8 cellular contexts compared by ENCODE assay signal in genomic region chr7:28389504-28390385, GRCh38. TPM values are rescaled to one million over a fixed set of nuclear protein-coding genes. Genes with fewer than 3 reads are reported as not detected.
DNase-seq lines count a peak whose midpoint lies in the region; ATAC-seq and TF ChIP-seq lines count a peak whose summit lies in the region.

No MANE protein-coding gene starts in this region.

- DNase-seq in AML-193 (lab: John Stamatoyannopoulos, UW) (peak; percentile 57 to 66), HCT116 (ENCODE audit: low read depth, low spot score) (peak; percentile 49), NCI-H69 (lab: John Stamatoyannopoulos, UW) (peak; percentile 85), breast epithelium (ENCODE audit: low spot score in 2 of 2) (no peak), kidney glomerular epithelial cell (lab: John Stamatoyannopoulos, UW) (peak; percentile 75), tibial nerve (ENCODE audit: low spot score in 2 of 2) (peak in 1 of 2 donors; percentile 65)
- no peak for DNase-seq in effector memory CD4-positive, alpha-beta T cell
- no peak for DNase-seq in stimulated activated CD4-positive, alpha-beta T cell treated with anti-CD3 and anti-CD28 coated beads, Interleukin-12 subunit alpha, Interleukin-12 subunit beta, amount 100 ng/mL, for 4 hours

- peak; percentile 77 for ATAC-seq in HCT116

- H3K9me2 ChIP-seq in HCT116 (ENCODE audit: insufficient read depth): no peaks in the 10 kb centered on the region

- no peak for TF ChIP-seq EP300 in tibial nerve (IDR thresholded peaks at IDR 0.05)

- RAD21 ChIA-PET in HCT116 (lab: Charles Lee; ENCODE audit: low non-redundant PET in 1 of 2, low total read pairs in 2 of 2, uncharacterized antibody in 2 of 2, unreplicated experiment in 2 of 2): no interaction called here

- no peaks in the 10 kb centered on the region for H3K27me3 ChIP-seq in HCT116 (ENCODE audit: insufficient read depth, low read length)
- no peaks in the 10 kb centered on the region for H3K27me3 ChIP-seq in breast epithelium
- H3K27me3 ChIP-seq in tibial nerve: no peaks in the 10 kb centered on the region
- H3K27me3 ChIP-seq in effector memory CD4-positive, alpha-beta T cell (replicated peaks; ENCODE audit: control insufficient read depth, insufficient read depth, low read length, poor library complexity, severe bottlenecking): no peaks in the 10 kb centered on the region

- peak overlapping the region; percentile 49 for H3K4me2 ChIP-seq in HCT116 (ENCODE audit: low read length)

- BruUV-seq in HCT116 (replicated peaks; lab: Mats Ljungman, UMichigan): no TSS peak

- no peak for TF ChIP-seq POLR2A in HCT116 (IDR thresholded peaks at IDR 0.05; ENCODE audit: borderline replicate concordance, extremely low read depth, insufficient read depth, insufficient read length)
- no peak for TF ChIP-seq POLR2A in breast epithelium (IDR thresholded peaks at IDR 0.05)
- no peak for TF ChIP-seq POLR2A in tibial nerve (IDR thresholded peaks at IDR 0.05)

- H3K27ac ChIP-seq in HCT116 (ENCODE audit: low read depth, low read length) (no peak overlapping the region), breast epithelium (no peak overlapping the region), tibial nerve (peak overlapping the region in 1 of 4 donors; percentile 51)
- no peak overlapping the region for H3K27ac ChIP-seq in effector memory CD4-positive, alpha-beta T cell (ENCODE audit: insufficient read depth, low read length, poor library complexity, severe bottlenecking)

- H3K4me1 ChIP-seq in HCT116 (ENCODE audit: control insufficient read depth in 1 of 2, insufficient read depth in 2 of 2, low read length in 2 of 2): no peaks in the 10 kb centered on the region
- peaks cover 0 to 6% of the 10 kb centered on the region in 2 donors for H3K4me1 ChIP-seq in breast epithelium
- peaks cover 0 to 8% (median 0%) of the 10 kb centered on the region in 4 donors for H3K4me1 ChIP-seq in tibial nerve
- H3K4me1 ChIP-seq in effector memory CD4-positive, alpha-beta T cell (ENCODE audit: control insufficient read depth, insufficient read depth, low read length, poor library complexity, severe bottlenecking): no peaks in the 10 kb centered on the region

- H2AFZ ChIP-seq in HCT116 (ENCODE audit: low read depth, low read length, poor library complexity, severe bottlenecking): peak overlapping the region; percentile 89

- H3K9ac ChIP-seq in HCT116 (ENCODE audit: low read length): no peak overlapping the region

- WGBS in tibial nerve, 2 donors: 11 to 12% methylated on average over 14 of the region's 14 CpGs

- H3K9me3 ChIP-seq in HCT116 (ENCODE audit: control insufficient read depth in 1 of 2, insufficient read depth in 1 of 2, low read depth in 1 of 2, low read length in 2 of 2) (no peaks in the 10 kb centered on the region), breast epithelium (no peaks in the 10 kb centered on the region), tibial nerve (no peaks in the 10 kb centered on the region)
- no peaks in the 10 kb centered on the region for H3K9me3 ChIP-seq in effector memory CD4-positive, alpha-beta T cell (ENCODE audit: control insufficient read depth, low read length)

- CTCF ChIA-PET in HCT116 (lab: Charles Lee): interaction anchor here (1.3 kb wide), 1 partner anchor 18 kb away, joined by 3 read pairs; no protein-coding TSS in a partner anchor

- TF ChIP-seq CTCF in HCT116 (IDR thresholded peaks at IDR 0.05 in 2 of 3, conservative IDR thresholded peaks at IDR 0.05 in 1 of 3; ENCODE audit: borderline replicate concordance in 1 of 3, insufficient read depth in 1 of 3, low read depth in 2 of 3, low read length in 2 of 3): peak; percentile 60 to 91 (median 62)
- TF ChIP-seq CTCF in breast epithelium (IDR thresholded peaks at IDR 0.05): peak; percentile 57 to 69 (median 68)
- peak; percentile 62 to 73 (median 69) for TF ChIP-seq CTCF in tibial nerve (IDR thresholded peaks at IDR 0.05)

- H3K36me3 ChIP-seq in HCT116 (ENCODE audit: control insufficient read depth in 1 of 2, insufficient read depth in 2 of 2, low read length in 2 of 2) (no peaks in the 10 kb centered on the region), breast epithelium (no peaks in the 10 kb centered on the region), tibial nerve (no peaks in the 10 kb centered on the region)
- H3K36me3 ChIP-seq in effector memory CD4-positive, alpha-beta T cell (ENCODE audit: control insufficient read depth, insufficient read depth, low read length): no peaks in the 10 kb centered on the region

- peak; percentile 65 for TF ChIP-seq RAD21 in HCT116 (IDR thresholded peaks at IDR 0.05; ENCODE audit: low read depth)

- POLR2A ChIA-PET in HCT116 (lab: Charles Lee): no interaction called here

- H4K20me1 ChIP-seq in HCT116 (ENCODE audit: insufficient read depth): no peaks in the 10 kb centered on the region

- H3K4me3 ChIP-seq in HCT116 (replicated peaks in 1 of 2; ENCODE audit: low read depth in 1 of 2, low read length in 2 of 2) (peak overlapping the region; percentile 7 to 21; a peak in 3 of 4 replicates), breast epithelium (peak overlapping the region; percentile 27 to 56 (median 32)), tibial nerve (peak overlapping the region in 2 of 4 donors; percentile 20 to 37)
- no peak overlapping the region for H3K4me3 ChIP-seq in effector memory CD4-positive, alpha-beta T cell (ENCODE audit: insufficient read depth, low read depth, low read length, poor library complexity, severe bottlenecking)

- no peaks in the 10 kb centered on the region for H3K79me2 ChIP-seq in HCT116 (ENCODE audit: insufficient read depth, low read length)

- intact Hi-C loops in HCT116 (cut with micrococcal nuclease): loop anchor here (1.0 to 5.0 kb wide), 2 partner anchors 237 to 463 kb away; no protein-coding TSS in a partner anchor
- intact Hi-C loops in breast epithelium (cut with DNase I; ENCODE audit: low total_unique reads): no loop called here

TF ChIP-seq in HCT116, 20 proteins besides CTCF, POLR2A, EP300 and RAD21:
- TF ChIP-seq JUND (IDR thresholded peaks at IDR 0.05) (no peak), ZNF274 (IDR thresholded peaks at IDR 0.05; ENCODE audit: low read depth, low read length) (no peak), SRF (IDR thresholded peaks at IDR 0.05; ENCODE audit: low read depth) (0 out of 2 replicates have a peak, but pooled peaks have one; percentile 20)

RNA-seq across cellular contexts. Expression of gene CREB5, which starts 22.6 kb away (rescaled TPM):
- total RNA-seq in HCT116 (2021; ENCODE audit: unreplicated experiment): 0.49 TPM
- polyA plus RNA-seq in HCT116 (2012): 0.46 and 1.3 TPM in 2 replicates
- total RNA-seq in breast epithelium: 10 to 100 TPM; 17.3 to 19.7 (median 18.0) TPM
- total RNA-seq in tibial nerve: 10 to 100 TPM; 16.8 to 22.4 (median 20.9) TPM

Comparison
In these comparisons a context has a peak if more than half of its experiments do, and no peak if none do; other contexts are left out.
1. DNase-seq: peak in AML-193 (2 of 2), HCT116 (single experiment), NCI-H69 (single experiment) and kidney glomerular epithelial cell (single experiment); none in breast epithelium (0 of 2), effector memory CD4-positive, alpha-beta T cell (0 of 3) and stimulated activated CD4-positive, alpha-beta T cell treated with anti-CD3 and anti-CD28 coated beads, Interleukin-12 subunit alpha, Interleukin-12 subunit beta, amount 100 ng/mL, for 4 hours (single experiment).
2. RNA of gene CREB5, which starts 22.6 kb away (total RNA-seq): 16.8 to 22.4 TPM in tibial nerve and 17.3 to 19.7 TPM in breast epithelium; 0.49 TPM in HCT116 (single experiment); every median in the first group is over 10 times any median in the second.
3. Peak in every context shown above with its lines, with median percentiles within 50 percentile points of each other: CTCF ChIP-seq.